ENCODE assay signal across 40 cellular contexts in genomic region chr11:123771664-123772063, GRCh38. TPM values are rescaled to one million over a fixed set of nuclear protein-coding genes. Genes with fewer than 3 reads are reported as not detected.
"Had no signal": no experiment of that assay in that cellular context is flagged by ENCODE, and none has a peak within 500 bp of the region (broad histone marks: within the 10 kb centered on the region; RNA-seq: fewer than 3 reads in every experiment).

No MANE protein-coding gene starts in this region.

- H3K27me3 ChIP-seq: ascending aorta, cardiac muscle cell had no signal

- H3K36me3 ChIP-seq: ascending aorta, cardiac muscle cell had no signal

- H3K9me3 Mint-ChIP-seq: activated CD4-positive, alpha-beta memory T cell treated with anti-CD3 and anti-CD28 coated beads, Interleukin-2, amount 10 ng/mL, durations not matched to agents 7 days and 5 days; activated naive CD4-positive, alpha-beta T cell treated with anti-CD3 and anti-CD28 coated beads, Interleukin-2, amount 10 ng/mL, durations not matched to agents 7 days and 5 days; activated naive CD4-positive, alpha-beta T cell treated with anti-CD3 and anti-CD28 coated beads, Interleukin-2, amount 50 U/mL, for 24 hours; activated naive CD8-positive, alpha-beta T cell treated with anti-CD3 and anti-CD28 coated beads, Interleukin-2, amount 10 ng/mL, durations not matched to agents 7 days and 5 days; activated naive CD8-positive, alpha-beta T cell treated with anti-CD3 and anti-CD28 coated beads, Interleukin-2, amount 50 U/mL, for 24 hours; activated T-cell treated with anti-CD3 and anti-CD28 coated beads, Interleukin-2, amount 50 U/mL, for 24 hours; brain; central memory CD8-positive, alpha-beta T cell; T-helper 1 cell treated with Interleukin-12 subunit alpha and Interleukin-12 subunit beta and Interleukin-4 antibody, amounts not matched to agents 30 μg/mL and 1 μg/mL, for 36 hours had no signal

- H3K27me3 Mint-ChIP-seq: activated naive CD4-positive, alpha-beta T cell treated with anti-CD3 and anti-CD28 coated beads, Interleukin-2, amount 10 ng/mL, durations not matched to agents 7 days and 5 days; activated naive CD8-positive, alpha-beta T cell had no signal

- H3K4me3 ChIP-seq: ascending aorta, cardiac muscle cell had no signal

- FAIRE-seq: bronchial epithelial cell, TTC549 had no signal

- ATAC-seq: activated CD4-positive, alpha-beta T cell treated with anti-CD3 and anti-CD28 coated beads for 36 hours; activated CD4-positive, CD25-positive, alpha-beta regulatory T cell treated with anti-CD3 and anti-CD28 coated beads, Interleukin-2, amount 50 U/mL, for 24 hours; activated CD8-positive, alpha-beta memory T cell treated with anti-CD3 and anti-CD28 coated beads, Interleukin-2, amount 10 ng/mL, durations not matched to agents 7 days and 5 days; activated CD8-positive, alpha-beta T cell treated with anti-CD3 and anti-CD28 coated beads, Interleukin-2, amount 10 ng/mL, durations not matched to agents 7 days and 5 days; activated naive CD8-positive, alpha-beta T cell treated with anti-CD3 and anti-CD28 coated beads, Interleukin-2, amount 50 U/mL, for 24 hours had no signal

- H3K36me3 Mint-ChIP-seq: activated CD8-positive, alpha-beta memory T cell treated with anti-CD3 and anti-CD28 coated beads, Interleukin-2, amount 10 ng/mL, durations not matched to agents 7 days and 5 days; activated naive CD4-positive, alpha-beta T cell treated with anti-CD3 and anti-CD28 coated beads, Interleukin-2, amount 10 ng/mL, durations not matched to agents 7 days and 5 days; activated naive CD4-positive, alpha-beta T cell treated with anti-CD3 and anti-CD28 coated beads, Interleukin-2, amount 50 U/mL, for 24 hours; activated naive CD8-positive, alpha-beta T cell; activated naive CD8-positive, alpha-beta T cell treated with anti-CD3 and anti-CD28 coated beads, Interleukin-2, amount 10 ng/mL, durations not matched to agents 7 days and 5 days; brain had no signal

- H3K9me3 ChIP-seq: ascending aorta had no signal

- H3K4me1 ChIP-seq: ascending aorta had no signal

- H3K27ac ChIP-seq: ascending aorta, cardiac muscle cell, VCaP had no signal

- H3K4me3 Mint-ChIP-seq: activated CD4-positive, alpha-beta memory T cell treated with anti-CD3 and anti-CD28 coated beads, Interleukin-2, amount 10 ng/mL, durations not matched to agents 7 days and 5 days; activated CD4-positive, alpha-beta T cell treated with anti-CD3 and anti-CD28 coated beads for 36 hours; activated CD8-positive, alpha-beta memory T cell treated with anti-CD3 and anti-CD28 coated beads, Interleukin-2, amount 10 ng/mL, durations not matched to agents 7 days and 5 days; activated CD8-positive, alpha-beta T cell treated with anti-CD3 and anti-CD28 coated beads, Interleukin-2, amount 10 ng/mL, durations not matched to agents 7 days and 5 days; activated naive CD4-positive, alpha-beta T cell treated with anti-CD3 and anti-CD28 coated beads, Interleukin-2, amount 10 ng/mL, durations not matched to agents 7 days and 5 days; activated naive CD4-positive, alpha-beta T cell treated with anti-CD3 and anti-CD28 coated beads, Interleukin-2, amount 50 U/mL, for 24 hours; activated naive CD8-positive, alpha-beta T cell; activated naive CD8-positive, alpha-beta T cell treated with anti-CD3 and anti-CD28 coated beads, Interleukin-2, amount 10 ng/mL, durations not matched to agents 7 days and 5 days; activated naive CD8-positive, alpha-beta T cell treated with anti-CD3 and anti-CD28 coated beads, Interleukin-2, amount 50 U/mL, for 24 hours; activated T-cell treated with anti-CD3 and anti-CD28 coated beads, Interleukin-2, amount 50 U/mL, for 24 hours; brain; central memory CD8-positive, alpha-beta T cell; T-helper 1 cell treated with Interleukin-12 subunit alpha and Interleukin-12 subunit beta and Interleukin-4 antibody, amounts not matched to agents 30 μg/mL and 1 μg/mL, for 36 hours; T-helper 2 cell treated with Interferon-gamma antibody and Interleukin-4, amounts not matched to agents 5 μg/mL and 100 μg/mL, for 36 hours had no signal

- H3K27ac Mint-ChIP-seq: activated CD4-positive, alpha-beta memory T cell treated with anti-CD3 and anti-CD28 coated beads, Interleukin-2, amount 10 ng/mL, durations not matched to agents 7 days and 5 days; activated CD4-positive, alpha-beta T cell treated with anti-CD3 and anti-CD28 coated beads for 36 hours; activated CD8-positive, alpha-beta memory T cell treated with anti-CD3 and anti-CD28 coated beads, Interleukin-2, amount 10 ng/mL, durations not matched to agents 7 days and 5 days; activated CD8-positive, alpha-beta T cell treated with anti-CD3 and anti-CD28 coated beads, Interleukin-2, amount 10 ng/mL, durations not matched to agents 7 days and 5 days; activated naive CD4-positive, alpha-beta T cell treated with anti-CD3 and anti-CD28 coated beads, Interleukin-2, amount 10 ng/mL, durations not matched to agents 7 days and 5 days; activated naive CD4-positive, alpha-beta T cell treated with anti-CD3 and anti-CD28 coated beads, Interleukin-2, amount 50 U/mL, for 24 hours; activated naive CD8-positive, alpha-beta T cell; activated naive CD8-positive, alpha-beta T cell treated with anti-CD3 and anti-CD28 coated beads, Interleukin-2, amount 10 ng/mL, durations not matched to agents 7 days and 5 days; activated naive CD8-positive, alpha-beta T cell treated with anti-CD3 and anti-CD28 coated beads, Interleukin-2, amount 50 U/mL, for 24 hours; activated T-cell treated with anti-CD3 and anti-CD28 coated beads, Interleukin-2, amount 50 U/mL, for 24 hours; activated T-helper 2 cell treated with anti-CD3 and anti-CD28 coated beads, Interferon-gamma antibody, Interleukin-2, Interleukin-4, amounts not matched to agents 10 μg/mL and 5 μg/mL and 100 μg/mL, durations not matched to agents 14 hours and 24 hours and 36 hours; brain; T-helper 1 cell treated with Interleukin-12 subunit alpha and Interleukin-12 subunit beta and Interleukin-4 antibody, amounts not matched to agents 30 μg/mL and 1 μg/mL, for 36 hours; T-helper 2 cell treated with Interferon-gamma antibody and Interleukin-4, amounts not matched to agents 5 μg/mL and 100 μg/mL, for 36 hours had no signal

- DNase-seq: activated CD4-positive, alpha-beta memory T cell treated with anti-CD3 and anti-CD28 coated beads, Interleukin-2, amount 10 ng/mL, durations not matched to agents 7 days and 5 days; activated CD4-positive, alpha-beta T cell treated with anti-CD3 and anti-CD28 coated beads for 1 hour; activated CD4-positive, alpha-beta T cell treated with anti-CD3 and anti-CD28 coated beads for 36 hours; activated CD4-positive, alpha-beta T cell treated with anti-CD3 and anti-CD28 coated beads for 48 hours; activated CD4-positive, alpha-beta T cell treated with anti-CD3 and anti-CD28 coated beads, Interleukin-2, amount 50 U/mL, for 1 hour; activated CD4-positive, alpha-beta T cell treated with anti-CD3 and anti-CD28 coated beads, Interleukin-2, amount 50 U/mL, for 4 hours; activated CD4-positive, CD25-positive, alpha-beta regulatory T cell; activated CD8-positive, alpha-beta memory T cell treated with anti-CD3 and anti-CD28 coated beads for 24 hours; activated CD8-positive, alpha-beta memory T cell treated with anti-CD3 and anti-CD28 coated beads, Interleukin-2, amount 10 ng/mL, durations not matched to agents 7 days and 5 days; activated CD8-positive, alpha-beta memory T cell treated with anti-CD3 and anti-CD28 coated beads, Interleukin-2, amount 50 U/mL, for 48 hours; activated CD8-positive, alpha-beta T cell treated with anti-CD3 and anti-CD28 coated beads, Interleukin-2, amount 10 ng/mL, durations not matched to agents 7 days and 5 days; activated effector memory CD4-positive, alpha-beta T cell treated with Interleukin-2 at 50 U/mL for 16 hours; activated gamma-delta T cell; activated naive CD4-positive, alpha-beta T cell treated with anti-CD3 and anti-CD28 coated beads, Interleukin-2, amount 10 ng/mL, durations not matched to agents 7 days and 5 days; activated naive CD4-positive, alpha-beta T cell treated with Interleukin-2 at 50 U/mL for 16 hours; activated naive CD8-positive, alpha-beta T cell treated with anti-CD3 and anti-CD28 coated beads, Interleukin-2, amount 10 ng/mL, durations not matched to agents 7 days and 5 days; activated naive CD8-positive, alpha-beta T cell treated with anti-CD3 and anti-CD28 coated beads, Interleukin-2, amount 50 U/mL, for 24 hours; activated T-cell treated with anti-CD3 and anti-CD28 coated beads, Interleukin-2, amount 50 U/mL, for 24 hours; activated T-cell treated with anti-CD3 and anti-CD28 coated beads, Interleukin-2, amount 50 U/mL, for 48 hours; amygdala; anterior cingulate cortex; caudate nucleus; cerebellar nuclear complex; T-helper 1 cell; T-helper 2 cell; T-helper 9 cell had no signal

- H3K4me1 Mint-ChIP-seq: activated CD4-positive, alpha-beta memory T cell treated with anti-CD3 and anti-CD28 coated beads, Interleukin-2, amount 10 ng/mL, durations not matched to agents 7 days and 5 days; activated CD4-positive, alpha-beta T cell treated with anti-CD3 and anti-CD28 coated beads for 36 hours; activated CD8-positive, alpha-beta memory T cell treated with anti-CD3 and anti-CD28 coated beads, Interleukin-2, amount 10 ng/mL, durations not matched to agents 7 days and 5 days; activated naive CD4-positive, alpha-beta T cell treated with anti-CD3 and anti-CD28 coated beads, Interleukin-2, amount 10 ng/mL, durations not matched to agents 7 days and 5 days; activated naive CD4-positive, alpha-beta T cell treated with anti-CD3 and anti-CD28 coated beads, Interleukin-2, amount 50 U/mL, for 24 hours; activated naive CD8-positive, alpha-beta T cell treated with anti-CD3 and anti-CD28 coated beads, Interleukin-2, amount 10 ng/mL, durations not matched to agents 7 days and 5 days; activated naive CD8-positive, alpha-beta T cell treated with anti-CD3 and anti-CD28 coated beads, Interleukin-2, amount 50 U/mL, for 24 hours; brain; central memory CD8-positive, alpha-beta T cell had no signal

RNA-seq across cellular contexts. Expression of gene OR6X1, which starts 17.3 kb away (rescaled TPM):
- total RNA-seq: activated CD4-positive, alpha-beta memory T cell treated with anti-CD3 and anti-CD28 coated beads, Interleukin-2, amount 10 ng/mL, durations not matched to agents 7 days and 5 days; activated CD4-positive, alpha-beta T cell treated with anti-CD3 and anti-CD28 coated beads for 36 hours; activated CD8-positive, alpha-beta memory T cell treated with anti-CD3 and anti-CD28 coated beads, Interleukin-2, amount 10 ng/mL, durations not matched to agents 7 days and 5 days; activated CD8-positive, alpha-beta T cell treated with anti-CD3 and anti-CD28 coated beads, Interleukin-2, amount 10 ng/mL, durations not matched to agents 7 days and 5 days; activated naive CD8-positive, alpha-beta T cell treated with anti-CD3 and anti-CD28 coated beads, Interleukin-2, amount 10 ng/mL, durations not matched to agents 7 days and 5 days; activated T-helper 2 cell treated with anti-CD3 and anti-CD28 coated beads, Interferon-gamma antibody, Interleukin-2, Interleukin-4, amounts not matched to agents 10 μg/mL and 5 μg/mL and 100 μg/mL, durations not matched to agents 14 hours and 24 hours and 36 hours; ascending aorta; bronchial epithelial cell; cardiac muscle cell had no signal
- polyA plus RNA-seq: adipose tissue, cardiac muscle cell had no signal

RNA-seq across cellular contexts. Expression of gene OR6M1, which starts 34.5 kb away (rescaled TPM):
- total RNA-seq: activated CD4-positive, alpha-beta memory T cell treated with anti-CD3 and anti-CD28 coated beads, Interleukin-2, amount 10 ng/mL, durations not matched to agents 7 days and 5 days; activated CD4-positive, alpha-beta T cell treated with anti-CD3 and anti-CD28 coated beads for 36 hours; activated CD8-positive, alpha-beta memory T cell treated with anti-CD3 and anti-CD28 coated beads, Interleukin-2, amount 10 ng/mL, durations not matched to agents 7 days and 5 days; activated CD8-positive, alpha-beta T cell treated with anti-CD3 and anti-CD28 coated beads, Interleukin-2, amount 10 ng/mL, durations not matched to agents 7 days and 5 days; activated naive CD8-positive, alpha-beta T cell treated with anti-CD3 and anti-CD28 coated beads, Interleukin-2, amount 10 ng/mL, durations not matched to agents 7 days and 5 days; activated T-helper 2 cell treated with anti-CD3 and anti-CD28 coated beads, Interferon-gamma antibody, Interleukin-2, Interleukin-4, amounts not matched to agents 10 μg/mL and 5 μg/mL and 100 μg/mL, durations not matched to agents 14 hours and 24 hours and 36 hours; ascending aorta; bronchial epithelial cell; cardiac muscle cell had no signal
- polyA plus RNA-seq: adipose tissue, cardiac muscle cell had no signal
